In the genomic region with DNA sequence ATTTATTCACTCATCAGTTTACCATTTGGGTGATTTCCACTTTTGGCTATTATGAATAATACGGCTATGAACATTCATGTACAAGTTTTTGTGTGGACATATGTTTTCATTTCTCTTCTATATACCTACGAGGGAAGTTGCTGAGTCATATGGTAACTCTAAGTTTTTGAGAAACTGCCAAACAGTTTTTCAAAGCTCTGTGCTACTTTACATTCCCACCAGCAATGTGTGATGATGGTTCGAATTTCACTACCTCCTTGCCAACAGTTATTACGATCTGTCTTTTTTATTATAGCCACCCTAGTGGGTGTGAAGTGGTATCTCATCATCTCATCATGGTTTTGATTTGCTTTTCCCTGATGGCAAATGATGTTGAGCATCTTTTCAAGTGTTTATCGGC, we compare ENCODE assay signal across 9 cellular contexts.
DNase-seq lines count a peak whose midpoint lies in the region; ATAC-seq, FAIRE-seq and TF ChIP-seq lines count a peak whose summit lies in the region.
"Had no signal": no experiment of that assay in that cellular context is flagged by ENCODE, and none has a peak within 500 bp of the region (broad histone marks: within the 10 kb centered on the region; RNA-seq: fewer than 3 reads in every experiment).

No MANE protein-coding gene starts in this region.

- intact Hi-C loops in A673 (cut with micrococcal nuclease; ENCODE audit: unreplicated experiment) (no loop called here), K562 (cut with micrococcal nuclease) (no loop called here)

- FAIRE-seq in K562 (lab: Jason Lieb, UNC), result no peak

- no peak for TF ChIP-seq POLR2A in K562 (conservative IDR thresholded peaks at IDR 0.05)

- 12% methylated on average over 5 of the region's 5 CpGs for WGBS in K562 (ENCODE audit: insufficient coverage, low coverage, missing lambda C conversion rate)

- H3K27me3 ChIP-seq in A673 (replicated peaks; ENCODE audit: insufficient read depth, low read depth, low read length, poor library complexity) (no peaks in the 10 kb centered on the region), K562 (ENCODE audit: control insufficient read depth in 2 of 2, insufficient read depth in 2 of 2, low read length in 2 of 2) (peaks cover 14 to 23% of the 10 kb centered on the region in 2 experiments), SJCRH30 (no peaks in the 10 kb centered on the region)

- no peak for TF ChIP-seq RAD21 in K562 (CRISPR knock-in tag; conservative IDR thresholded peaks at IDR 0.05 in 1 of 2, IDR thresholded peaks at IDR 0.05 in 1 of 2)

- H2AFZ ChIP-seq in K562 (ENCODE audit: low read depth, low read length), result no peak overlapping the region

- no peak overlapping the region for H3K27ac ChIP-seq in A673 (ENCODE audit: low read depth, low read length, poor library complexity, severe bottlenecking)
- no peak overlapping the region for H3K27ac ChIP-seq in K562 (ENCODE audit: extremely low read depth, low read depth, low read length)
- no peak overlapping the region for H3K27ac ChIP-seq in SJCRH30

- no peaks in the 10 kb centered on the region for H3K9me3 ChIP-seq in A673 (ENCODE audit: low read depth, low read length, poor library complexity, severe bottlenecking)
- no peaks in the 10 kb centered on the region for H3K9me3 ChIP-seq in K562 (replicated peaks; ENCODE audit: control insufficient read depth, insufficient read depth, low read depth, low read length)
- no peaks in the 10 kb centered on the region for H3K9me3 ChIP-seq in SJCRH30 (replicated peaks)

- TF ChIP-seq CTCF in A673 (conservative IDR thresholded peaks at IDR 0.05; ENCODE audit: low read depth, low read length) (no peak), K562 (IDR thresholded peaks at IDR 0.05 in 2 of 3, conservative IDR thresholded peaks at IDR 0.05 in 1 of 3; ENCODE audit: insufficient read depth in 2 of 3, low read depth in 1 of 3, low read length in 3 of 3) (no peak)

- CTCF ChIA-PET in A673 (lab: Charles Lee), result no interaction called here
- CTCF ChIA-PET in K562 (lab: Yijun Ruan, JAX; ENCODE audit: low intra/inter-chr PET ratio), result no interaction called here

- no peaks in the 10 kb centered on the region for H3K36me3 ChIP-seq in A673 (ENCODE audit: insufficient read depth, low read length, poor library complexity, severe bottlenecking)
- H3K36me3 ChIP-seq in K562 (ENCODE audit: control insufficient read depth, insufficient read depth, low read length), result no peaks in the 10 kb centered on the region
- H3K36me3 ChIP-seq in SJCRH30, result no peaks in the 10 kb centered on the region

- H3K4me3 ChIP-seq in A673 (ENCODE audit: low read depth, low read length, poor library complexity, severe bottlenecking), result no peak overlapping the region
- no peak overlapping the region for H3K4me3 ChIP-seq in K562
- H3K4me3 ChIP-seq in SJCRH30, result no peak overlapping the region

- no peak for TF ChIP-seq EP300 in K562 (IDR thresholded peaks at IDR 0.05; ENCODE audit: low read length)

- BruUV-seq in A673 (replicated peaks; lab: Mats Ljungman, UMichigan) (no TSS peak), K562 (replicated peaks; lab: Mats Ljungman, UMichigan) (no TSS peak)

- no peaks in the 10 kb centered on the region for H3K79me2 ChIP-seq in K562 (ENCODE audit: control insufficient read depth, insufficient read depth, low read length)

- H3K9ac ChIP-seq in K562 (ENCODE audit: insufficient read depth in 1 of 2, low read depth in 2 of 2, low read length in 2 of 2), result no peak overlapping the region

- no peaks in the 10 kb centered on the region for H4K20me1 ChIP-seq in K562 (replicated peaks; ENCODE audit: control insufficient read depth, insufficient read depth, low read length)

- ATAC-seq in GM19372 (IDR thresholded peaks at IDR 0.05; ENCODE audit: low read depth, unreplicated experiment) (peak; percentile 65), K562 (no peak)

- no peak overlapping the region for H3K4me2 ChIP-seq in K562 (ENCODE audit: insufficient read depth, low read length)

- DNase-seq in A673 (ENCODE audit: low spot score) (peak; percentile 42), MV-4-11 (lab: John Stamatoyannopoulos, UW) (peak; percentile 69), K562 (ENCODE audit: extremely low read depth in 1 of 4, low spot score in 3 of 4) (no peak), SJCRH30 (no peak), 8988T (no peak), Kasumi-1 (lab: John Stamatoyannopoulos, UW) (no peak)
- no peak for DNase-seq in activated T-cell treated with anti-CD3 and anti-CD28 coated beads, Interleukin-2, amount 50 U/mL, for 48 hours
- DNase-seq: activated naive CD4-positive, alpha-beta T cell treated with anti-CD3 and anti-CD28 coated beads for 36 hours had no signal

- H3K9me1 ChIP-seq in K562 (ENCODE audit: control insufficient read depth, insufficient read depth, low read length), result no peaks in the 10 kb centered on the region

- in situ Hi-C loops in K562 (cut with MboI), result no loop called here

- H3K4me1 ChIP-seq in A673 (ENCODE audit: insufficient read depth, low read length, poor library complexity, severe bottlenecking) (peaks cover 6% of the 10 kb centered on the region), K562 (replicated peaks in 1 of 2; ENCODE audit: control insufficient read depth in 2 of 2, insufficient read depth in 2 of 2, low read length in 2 of 2) (no peaks in the 10 kb centered on the region; a peak in 2 of 5 replicates), SJCRH30 (peaks cover 21% of the 10 kb centered on the region)

- POLR2A ChIA-PET in A673 (lab: Charles Lee; ENCODE audit: low non-redundant PET) (no interaction called here), K562 (lab: Yijun Ruan, JAX) (interaction anchor here (1.4 kb wide), 1 partner anchor 9 kb away, joined by 6 read pairs; no protein-coding TSS in a partner anchor)

TF ChIP-seq in K562, 482 proteins besides CTCF, POLR2A, EP300 and RAD21 (continues in another document):
- TF ChIP-seq RBM17 (IDR thresholded peaks at IDR 0.05; ENCODE audit: borderline replicate concordance, low read depth, low read length) (no peak), SAFB (IDR thresholded peaks at IDR 0.05; ENCODE audit: borderline replicate concordance, low read depth, low read length) (no peak), CCNT2 (IDR thresholded peaks at IDR 0.05; ENCODE audit: borderline replicate concordance, extremely low read depth, insufficient read length, low read depth, low read length) (no peak), ZNF263 (CRISPR knock-in tag; IDR thresholded peaks at IDR 0.05; ENCODE audit: borderline replicate concordance) (no peak), ZNF232 (CRISPR knock-in tag; IDR thresholded peaks at IDR 0.05) (no peak), MXI1 (IDR thresholded peaks at IDR 0.05; ENCODE audit: low read depth, low read length) (no peak), NUFIP1 (IDR thresholded peaks at IDR 0.05; ENCODE audit: partially characterized antibody) (no peak), RBBP5 (IDR thresholded peaks at IDR 0.05; ENCODE audit: borderline replicate concordance, insufficient read depth, low read length, poor library complexity, severe bottlenecking) (no peak), BACH1 (tag; IDR thresholded peaks at IDR 0.05) (0 out of 2 replicates have a peak, but pooled peaks have one; percentile 51), POLR3A (IDR thresholded peaks at IDR 0.05; ENCODE audit: borderline replicate concordance, extremely low read depth, insufficient read depth, insufficient read length) (no peak), ZNF143 (CRISPR knock-in tag; IDR thresholded peaks at IDR 0.05) (no peak), MAFG (tag; conservative IDR thresholded peaks at IDR 0.05) (peak; percentile 90), DNMT1 (IDR thresholded peaks at IDR 0.05) (no peak), ZNF316 (IDR thresholded peaks at IDR 0.05) (peak; percentile 91), ZNF3 (CRISPR knock-in tag; IDR thresholded peaks at IDR 0.05) (no peak)
- TF ChIP-seq, protein P1, sequence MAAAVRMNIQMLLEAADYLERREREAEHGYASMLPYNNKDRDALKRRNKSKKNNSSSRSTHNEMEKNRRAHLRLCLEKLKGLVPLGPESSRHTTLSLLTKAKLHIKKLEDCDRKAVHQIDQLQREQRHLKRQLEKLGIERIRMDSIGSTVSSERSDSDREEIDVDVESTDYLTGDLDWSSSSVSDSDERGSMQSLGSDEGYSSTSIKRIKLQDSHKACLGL (CRISPR knock-in tag; IDR thresholded peaks at IDR 0.05; ENCODE audit: borderline replicate concordance, poor library complexity, severe bottlenecking), result no peak
- TF ChIP-seq, protein P2, sequence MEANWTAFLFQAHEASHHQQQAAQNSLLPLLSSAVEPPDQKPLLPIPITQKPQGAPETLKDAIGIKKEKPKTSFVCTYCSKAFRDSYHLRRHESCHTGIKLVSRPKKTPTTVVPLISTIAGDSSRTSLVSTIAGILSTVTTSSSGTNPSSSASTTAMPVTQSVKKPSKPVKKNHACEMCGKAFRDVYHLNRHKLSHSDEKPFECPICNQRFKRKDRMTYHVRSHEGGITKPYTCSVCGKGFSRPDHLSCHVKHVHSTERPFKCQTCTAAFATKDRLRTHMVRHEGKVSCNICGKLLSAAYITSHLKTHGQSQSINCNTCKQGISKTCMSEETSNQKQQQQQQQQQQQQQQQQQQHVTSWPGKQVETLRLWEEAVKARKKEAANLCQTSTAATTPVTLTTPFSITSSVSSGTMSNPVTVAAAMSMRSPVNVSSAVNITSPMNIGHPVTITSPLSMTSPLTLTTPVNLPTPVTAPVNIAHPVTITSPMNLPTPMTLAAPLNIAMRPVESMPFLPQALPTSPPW (CRISPR knock-in tag; IDR thresholded peaks at IDR 0.05), result no peak
- TF ChIP-seq, protein P3, sequence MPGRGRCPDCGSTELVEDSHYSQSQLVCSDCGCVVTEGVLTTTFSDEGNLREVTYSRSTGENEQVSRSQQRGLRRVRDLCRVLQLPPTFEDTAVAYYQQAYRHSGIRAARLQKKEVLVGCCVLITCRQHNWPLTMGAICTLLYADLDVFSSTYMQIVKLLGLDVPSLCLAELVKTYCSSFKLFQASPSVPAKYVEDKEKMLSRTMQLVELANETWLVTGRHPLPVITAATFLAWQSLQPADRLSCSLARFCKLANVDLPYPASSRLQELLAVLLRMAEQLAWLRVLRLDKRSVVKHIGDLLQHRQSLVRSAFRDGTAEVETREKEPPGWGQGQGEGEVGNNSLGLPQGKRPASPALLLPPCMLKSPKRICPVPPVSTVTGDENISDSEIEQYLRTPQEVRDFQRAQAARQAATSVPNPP (IDR thresholded peaks at IDR 0.05; ENCODE audit: borderline replicate concordance, insufficient read depth, insufficient read length), result no peak
- TF ChIP-seq, protein P4, sequence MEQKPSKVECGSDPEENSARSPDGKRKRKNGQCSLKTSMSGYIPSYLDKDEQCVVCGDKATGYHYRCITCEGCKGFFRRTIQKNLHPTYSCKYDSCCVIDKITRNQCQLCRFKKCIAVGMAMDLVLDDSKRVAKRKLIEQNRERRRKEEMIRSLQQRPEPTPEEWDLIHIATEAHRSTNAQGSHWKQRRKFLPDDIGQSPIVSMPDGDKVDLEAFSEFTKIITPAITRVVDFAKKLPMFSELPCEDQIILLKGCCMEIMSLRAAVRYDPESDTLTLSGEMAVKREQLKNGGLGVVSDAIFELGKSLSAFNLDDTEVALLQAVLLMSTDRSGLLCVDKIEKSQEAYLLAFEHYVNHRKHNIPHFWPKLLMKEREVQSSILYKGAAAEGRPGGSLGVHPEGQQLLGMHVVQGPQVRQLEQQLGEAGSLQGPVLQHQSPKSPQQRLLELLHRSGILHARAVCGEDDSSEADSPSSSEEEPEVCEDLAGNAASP (IDR thresholded peaks at IDR 0.05), result no peak

Comparison
In these comparisons a context has a peak if more than half of its experiments do, and no peak if none do; other contexts are left out.
1. DNase-seq: peak in A673 (single experiment) and MV-4-11 (single experiment); none in K562 (0 of 4), SJCRH30 (0 of 2), 8988T (single experiment), Kasumi-1 (0 of 2) and activated T-cell treated with anti-CD3 and anti-CD28 coated beads, Interleukin-2, amount 50 U/mL, for 48 hours (0 of 2).